26 cellular contexts compared by ENCODE assay signal in genomic region chr6:142897659-142898058, GRCh38.
"Had no signal": no experiment of that assay in that cellular context is flagged by ENCODE, and none has a peak within 500 bp of the region (broad histone marks: within the 10 kb centered on the region; RNA-seq: fewer than 3 reads in every experiment).

No MANE protein-coding gene starts in this region.

- H3K27ac ChIP-seq: neural progenitor cell, ovary, parathyroid adenoma, right lobe of liver, sigmoid colon, suprapubic skin, testis, tibial artery, transverse colon, upper lobe of right lung, uterus had no signal

- H3K36me3 ChIP-seq: neural progenitor cell, ovary, right lobe of liver, sigmoid colon, suprapubic skin, tibial artery, transverse colon, upper lobe of right lung, uterus had no signal

- H3K4me2 ChIP-seq: neural progenitor cell had no signal

- H2AFZ ChIP-seq: neural progenitor cell, parathyroid adenoma had no signal

- H3K4me1 ChIP-seq: neural progenitor cell, right lobe of liver, testis, uterus had no signal

- H3K4me3 ChIP-seq: neural progenitor cell, ovary, psoas muscle, right lobe of liver, sigmoid colon, suprapubic skin, testis, tibial artery, transverse colon, upper lobe of right lung, uterus had no signal

- H3K9ac ChIP-seq: neural progenitor cell, parathyroid adenoma had no signal

- H3K9me3 ChIP-seq: ovary, psoas muscle, right lobe of liver, sigmoid colon, suprapubic skin, testis, tibial artery, transverse colon, upper lobe of right lung, uterus had no signal

- H3K27me3 ChIP-seq: neural progenitor cell, ovary, right lobe of liver, sigmoid colon, suprapubic skin, testis, tibial artery, transverse colon, upper lobe of right lung, uterus had no signal

- DNase-seq: natural killer cell; occipital lobe; ovary; posterior cingulate gyrus; psoas muscle; right cardiac atrium; right lobe of liver; sigmoid colon; small intestine; stimulated activated CD4-positive, alpha-beta T cell treated with anti-CD3 and anti-CD28 coated beads, Interleukin-15, amount 100 ng/mL, for 24 hours; stimulated activated CD4-positive, alpha-beta T cell treated with anti-CD3 and anti-CD28 coated beads, Interleukin-4, amount 100 ng/mL, for 1 hour; stimulated activated CD4-positive, alpha-beta T cell treated with anti-CD3 and anti-CD28 coated beads, Interleukin-4, amount 100 ng/mL, for 4 hours; stimulated activated CD8-positive, alpha-beta memory T cell treated with anti-CD3 and anti-CD28 coated beads, Interleukin-4, amount 100 ng/mL, for 48 hours; stimulated activated naive CD4-positive, alpha-beta T cell; stimulated activated naive CD8-positive, alpha-beta T cell treated with anti-CD3 and anti-CD28 coated beads, Interleukin-15, amount 100 ng/mL, for 72 hours; stimulated activated naive CD8-positive, alpha-beta T cell treated with anti-CD3 and anti-CD28 coated beads, Interleukin-15, Interleukin-2, amounts not matched to agents 100 U/mL and 50 U/mL, for 24 hours; substantia nigra; testis; tibial artery; transverse colon; upper lobe of right lung; uterus had no signal

- ATAC-seq: natural killer cell; psoas muscle; right cardiac atrium; right lobe of liver; stimulated activated memory B cell treated with anti-CD40 and anti-IgM and Interleukin-4, amounts not matched to agents 10 μg/mL and 1 μg/mL and 100 μg/mL, for 72 hours; stimulated activated naive CD8-positive, alpha-beta T cell treated with anti-CD3 and anti-CD28 coated beads, Interleukin-15, amount 100 ng/mL, for 72 hours; stimulated activated naive CD8-positive, alpha-beta T cell treated with anti-CD3 and anti-CD28 coated beads, Interleukin-15, Interleukin-2, amounts not matched to agents 100 U/mL and 50 U/mL, for 24 hours; upper lobe of right lung had no signal
